ENCODE assay signal across 8 cellular contexts in genomic region chr11:75450826-75451783, GRCh38. TPM values are rescaled to one million over a fixed set of nuclear protein-coding genes. Genes with fewer than 3 reads are reported as not detected.
DNase-seq lines count a peak whose midpoint lies in the region; ATAC-seq and TF ChIP-seq lines count a peak whose summit lies in the region.

No MANE protein-coding gene starts in this region.

- H3K4me3 ChIP-seq in foreskin fibroblast (ENCODE audit: low read depth in 1 of 2, low read length in 2 of 2) = no peak overlapping the region
- H3K4me3 ChIP-seq in thyroid gland (replicated peaks in 1 of 3) = no peak overlapping the region
- no peak overlapping the region for H3K4me3 ChIP-seq in suprapubic skin

- H3K36me3 ChIP-seq in thyroid gland (no peaks in the 10 kb centered on the region), suprapubic skin (no peaks in the 10 kb centered on the region)

- no peak overlapping the region for H3K27ac ChIP-seq in thyroid gland
- H3K27ac ChIP-seq in suprapubic skin = no peak overlapping the region

- TF ChIP-seq POLR2A in thyroid gland (IDR thresholded peaks at IDR 0.05) = no peak
- no peak for TF ChIP-seq POLR2A in suprapubic skin (IDR thresholded peaks at IDR 0.05)

- peak; percentile 25 to 29 for DNase-seq in activated CD4-positive, alpha-beta T cell treated with anti-CD3 and anti-CD28 coated beads for 24 hours (ENCODE audit: low read depth in 2 of 2)
- DNase-seq in activated CD4-positive, alpha-beta T cell treated with anti-CD3 and anti-CD28 coated beads for 1 hour = no peak
- peak; percentile 32 for DNase-seq in activated CD4-positive, alpha-beta T cell treated with anti-CD3 and anti-CD28 coated beads, Interleukin-2, amount 50 U/mL, for 1 hour
- DNase-seq in foreskin fibroblast (no peak), thyroid gland (no peak), NCI-H524 (lab: John Stamatoyannopoulos, UW) (no peak), suprapubic skin (ENCODE audit: low spot score in 2 of 2) (no peak)

- H3K9me3 ChIP-seq in thyroid gland (no peaks in the 10 kb centered on the region), suprapubic skin (no peaks in the 10 kb centered on the region)

- H3K4me1 ChIP-seq in thyroid gland = peaks cover 16 to 24% of the 10 kb centered on the region in 2 donors
- H3K4me1 ChIP-seq in suprapubic skin = peaks cover 3% of the 10 kb centered on the region

- no peaks in the 10 kb centered on the region for H3K27me3 ChIP-seq in thyroid gland
- peaks cover 5% of the 10 kb centered on the region for H3K27me3 ChIP-seq in suprapubic skin

- TF ChIP-seq CTCF in foreskin fibroblast (IDR thresholded peaks at IDR 0.05; ENCODE audit: low read depth, low read length) (peak; percentile 56), thyroid gland (IDR thresholded peaks at IDR 0.05) (peak in 4 of 6 experiments; percentile 18 to 46 (median 27)), suprapubic skin (IDR thresholded peaks at IDR 0.05) (peak in 1 of 2 donors; percentile 53)

- 52 to 77% methylated on average over 31 to 35 of the region's 46 CpGs for WGBS in thyroid gland, 2 donors
- WGBS in suprapubic skin = 66% methylated on average over 41 of the region's 46 CpGs

- no peak for TF ChIP-seq EP300 in suprapubic skin (IDR thresholded peaks at IDR 0.05)

- no peak for ATAC-seq in HG03520 (IDR thresholded peaks at IDR 0.05; ENCODE audit: unreplicated experiment)

- intact Hi-C loops in thyroid gland (cut with DNase I) = no loop called here

RNA-seq across cellular contexts. Expression of gene KLHL35, which starts 18.1 kb away (rescaled TPM):
- total RNA-seq in thyroid gland (1 to 10 TPM; 1.1 to 3.6 (median 1.9) TPM), suprapubic skin (1 to 10 TPM in 3 of 4 donors, under 1 TPM in 1; 0.97 to 5.1 (median 2.1) TPM)

RNA-seq across cellular contexts. Expression of gene RPS3, which starts 51.8 kb away (rescaled TPM):
- 1,000 to 10,000 TPM; 1,039 to 1,811 (median 1,104) TPM for total RNA-seq in thyroid gland
- 1,000 to 10,000 TPM in 3 of 4 donors, 100 to 1,000 TPM in 1; 851 to 2,162 (median 1,899) TPM for total RNA-seq in suprapubic skin

Comparison
In these comparisons a context has a peak if more than half of its experiments do, and no peak if none do; other contexts are left out.
1. DNase-seq: peak in activated CD4-positive, alpha-beta T cell treated with anti-CD3 and anti-CD28 coated beads for 24 hours (2 of 2) and activated CD4-positive, alpha-beta T cell treated with anti-CD3 and anti-CD28 coated beads, Interleukin-2, amount 50 U/mL, for 1 hour (single experiment); none in activated CD4-positive, alpha-beta T cell treated with anti-CD3 and anti-CD28 coated beads for 1 hour (single experiment), foreskin fibroblast (0 of 2), thyroid gland (0 of 2), NCI-H524 (0 of 2) and suprapubic skin (0 of 2).